In the genomic region with DNA sequence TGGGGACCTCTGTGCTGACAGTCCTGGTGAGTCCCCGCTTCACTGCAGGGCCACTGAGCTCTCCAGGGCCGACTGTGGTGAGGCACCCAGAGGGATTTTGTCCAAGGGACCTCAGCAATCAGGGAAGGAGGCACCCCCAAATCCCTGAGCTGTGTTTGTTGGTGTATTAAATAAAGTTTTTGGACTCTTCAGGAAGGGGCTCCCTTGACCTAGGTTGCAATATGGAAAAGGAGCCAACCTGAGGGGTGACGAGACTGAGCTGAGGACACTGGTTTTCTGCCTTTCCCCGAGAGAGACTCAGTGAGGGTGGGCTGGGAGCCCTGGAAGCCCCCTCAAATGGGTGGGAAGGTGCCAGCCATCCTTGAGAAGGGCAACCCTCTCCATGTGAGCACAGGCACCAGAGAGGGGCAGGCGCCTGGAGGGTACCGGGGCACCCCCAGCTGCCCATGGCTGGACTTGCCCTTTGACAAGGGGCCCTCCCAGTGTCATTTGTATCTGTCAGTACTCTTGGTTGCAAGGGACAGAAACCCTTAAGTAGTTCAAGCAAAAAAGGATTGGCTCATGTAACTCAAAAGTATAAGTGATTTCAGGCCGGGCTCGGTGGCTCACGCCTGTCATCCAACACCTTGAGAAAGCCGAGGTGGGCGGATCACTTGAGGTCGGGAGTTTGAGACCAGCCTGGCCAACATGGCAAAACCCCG, we compare ENCODE assay signal across 20 cellular contexts.
DNase-seq lines count a peak whose midpoint lies in the region; ATAC-seq, FAIRE-seq and TF ChIP-seq lines count a peak whose summit lies in the region.
"Had no signal": no experiment of that assay in that cellular context is flagged by ENCODE, and none has a peak within 500 bp of the region (broad histone marks: within the 10 kb centered on the region; RNA-seq: fewer than 3 reads in every experiment).

No MANE protein-coding gene starts in this region.

- H3K23ac ChIP-seq in H1 (ENCODE audit: insufficient read length): no peak overlapping the region

- POLR2A ChIA-PET in GM12878 (lab: Charles Lee): no interaction called here
- POLR2A ChIA-PET in H1 (lab: Charles Lee; ENCODE audit: partially characterized antibody): interaction anchor here (0.9 to 1.1 kb wide), 2 partner anchors 12 to 24 kb away, joined by 3 read pairs; no protein-coding TSS in a partner anchor

- no peaks in the 10 kb centered on the region for H3K9me3 ChIP-seq in GM12878 (replicated peaks; ENCODE audit: control insufficient read depth, insufficient read depth, low read length)
- no peaks in the 10 kb centered on the region for H3K9me3 ChIP-seq in H1 (ENCODE audit: insufficient read depth in 2 of 2, low read depth in 1 of 2, low read length in 1 of 2)
- H3K9me3 ChIP-seq in osteoblast (ENCODE audit: low read depth, low read length): no peaks in the 10 kb centered on the region
- H3K9me3 ChIP-seq in thyroid gland: no peaks in the 10 kb centered on the region
- H3K9me3 ChIP-seq: BE2C; BLaER1 treated with 17β-estradiol and CSF1 and Interleukin-3, amounts not matched to agents 10 nM and 100 nM; Caco-2 had no signal

- no peaks in the 10 kb centered on the region for H3K79me1 ChIP-seq in H1 (ENCODE audit: low read depth, low read length)

- no peak overlapping the region for H2BK15ac ChIP-seq in H1 (ENCODE audit: low read length)

- H3K9ac ChIP-seq in GM12878 (ENCODE audit: control insufficient read depth, insufficient read depth, low read length) (no peak overlapping the region), H1 (replicated peaks in 1 of 4; ENCODE audit: extremely low read depth in 1 of 4, low read depth in 3 of 4, low read length in 3 of 4) (no peak overlapping the region)
- H3K9ac ChIP-seq: BLaER1 treated with 17β-estradiol and CSF1 and Interleukin-3, amounts not matched to agents 10 nM and 100 nM had no signal

- H3K36me3 ChIP-seq in GM12878 (ENCODE audit: control insufficient read depth in 2 of 2, insufficient read depth in 2 of 2, low read length in 1 of 2): no peaks in the 10 kb centered on the region
- no peaks in the 10 kb centered on the region for H3K36me3 ChIP-seq in H1 (ENCODE audit: control insufficient read depth in 2 of 4, insufficient read depth in 4 of 4, low read length in 3 of 4)
- no peaks in the 10 kb centered on the region for H3K36me3 ChIP-seq in osteoblast (ENCODE audit: insufficient read depth, low read length)
- no peaks in the 10 kb centered on the region for H3K36me3 ChIP-seq in thyroid gland
- H3K36me3 ChIP-seq: BE2C; BLaER1 treated with 17β-estradiol and CSF1 and Interleukin-3, amounts not matched to agents 10 nM and 100 nM had no signal

- BruUV-seq in GM12878 (replicated peaks; lab: Mats Ljungman, UMichigan): no TSS peak

- DNase-seq in GM12878 (ENCODE audit: low read depth, low spot score) (no peak), H1 (ENCODE audit: low read depth in 1 of 2, low spot score in 2 of 2) (no peak), osteoblast (ENCODE audit: insufficient read length, low spot score, missing footprints) (peak; percentile 56), thyroid gland (no peak), NCI-H526 (lab: John Stamatoyannopoulos, UW) (no peak)
- DNase-seq: 8988T; BE2C; CD4-positive, alpha-beta T cell; CD8-positive, alpha-beta T cell; DMS79 treated with DMSO at 0.1 percent for 48 hours; GF-D8 had no signal

- TF ChIP-seq POLR2A in GM12878 (IDR thresholded peaks at IDR 0.05; ENCODE audit: low read depth, low read length): no peak
- TF ChIP-seq POLR2A in H1 (IDR thresholded peaks at IDR 0.05; ENCODE audit: control extremely low read depth in 1 of 2, low read depth in 2 of 2, low read length in 2 of 2): no peak
- TF ChIP-seq POLR2A in thyroid gland (IDR thresholded peaks at IDR 0.05): no peak

- no peak for ATAC-seq in GM12878
- no peak for ATAC-seq in GM19397 (IDR thresholded peaks at IDR 0.05; ENCODE audit: unreplicated experiment)
- ATAC-seq: CD8-positive, alpha-beta T cell had no signal

- H2AK5ac ChIP-seq in H1 (ENCODE audit: low read depth, low read length): no peak overlapping the region

- no peaks in the 10 kb centered on the region; the same call in 1 of the 2 replicates for H3K23me2 ChIP-seq in H1 (ENCODE audit: low read depth, low read length)

- H4K91ac ChIP-seq in H1 (replicated peaks; ENCODE audit: insufficient read length, low read length): peak overlapping the region; percentile 26

- H3K14ac ChIP-seq in H1 (ENCODE audit: insufficient read length): no peak overlapping the region

- intact Hi-C loops in GM12878 (cut with micrococcal nuclease; ENCODE audit: unreplicated experiment) (no loop called here), thyroid gland (cut with DNase I) (no loop called here)

- no peak overlapping the region for H2BK20ac ChIP-seq in H1 (ENCODE audit: low read length)

- H3K4me2 ChIP-seq in GM12878 (ENCODE audit: control insufficient read depth, insufficient read depth) (no peak overlapping the region), H1 (ENCODE audit: insufficient read depth in 1 of 2, low read depth in 2 of 2, low read length in 2 of 2) (no peak overlapping the region), osteoblast (ENCODE audit: insufficient read depth, low read length) (no peak overlapping the region)

- no peak overlapping the region for H3K56ac ChIP-seq in H1 (replicated peaks; ENCODE audit: insufficient read length, low read depth, low read length)

- H3K4ac ChIP-seq in H1 (replicated peaks; ENCODE audit: insufficient read length, low read depth, low read length): no peak overlapping the region

- 53% methylated on average over 13 of the region's 13 CpGs for WGBS in GM12878 (ENCODE audit: insufficient coverage, insufficient replicate concordance, low lambda C conversion rate, missing lambda C conversion rate)
- 92% methylated on average over 13 of the region's 13 CpGs; no CpG with 5 or more reads in 1 of the 2 experiments for WGBS in H1 (ENCODE audit: extremely low coverage in 1 of 2, insufficient coverage in 1 of 2, insufficient read length in 1 of 2, insufficient replicate concordance in 2 of 2, low coverage in 1 of 2, low lambda C conversion rate in 2 of 2, missing lambda C conversion rate in 1 of 2), 2 experiments
- WGBS in thyroid gland, 2 donors: 77 to 81% methylated on average over 12 to 13 of the region's 13 CpGs

- TF ChIP-seq EP300 in GM12878 (IDR thresholded peaks at IDR 0.05; ENCODE audit: borderline replicate concordance in 1 of 2, control insufficient read depth in 1 of 2, low read depth in 2 of 2, low read length in 2 of 2) (no peak), H1 (IDR thresholded peaks at IDR 0.05; ENCODE audit: borderline replicate concordance in 1 of 2, low read depth in 2 of 2, low read length in 2 of 2) (no peak)

- H3K4me1 ChIP-seq in GM12878 (ENCODE audit: control insufficient read depth, insufficient read depth, low read length): peaks cover 31% of the 10 kb centered on the region
- H3K4me1 ChIP-seq in H1 (replicated peaks in 1 of 4; ENCODE audit: control insufficient read depth in 3 of 4, insufficient read depth in 4 of 4, low read length in 3 of 4): peaks cover 10 to 14% (median 12%) of the 10 kb centered on the region in 4 experiments
- H3K4me1 ChIP-seq in osteoblast (ENCODE audit: insufficient read depth, low read length): no peaks in the 10 kb centered on the region
- H3K4me1 ChIP-seq in thyroid gland: peaks cover 0 to 6% of the 10 kb centered on the region in 2 donors
- H3K4me1 ChIP-seq: BE2C, Caco-2 had no signal

- H2AFZ ChIP-seq in GM12878 (ENCODE audit: control insufficient read depth, low read depth, low read length): no peak overlapping the region
- no peak overlapping the region for H2AFZ ChIP-seq in H1 (ENCODE audit: low read length)
- H2AFZ ChIP-seq in osteoblast (ENCODE audit: low read length): no peak overlapping the region

- H3K27ac ChIP-seq in GM12878 (ENCODE audit: control insufficient read depth, insufficient read depth) (no peak overlapping the region), H1 (ENCODE audit: low read depth, low read length) (no peak overlapping the region), osteoblast (ENCODE audit: low read depth, low read length) (no peak overlapping the region), thyroid gland (no peak overlapping the region)
- H3K27ac ChIP-seq: BLaER1 treated with 17β-estradiol and CSF1 and Interleukin-3, amounts not matched to agents 10 nM and 100 nM; C4-2B had no signal

- no peak overlapping the region for H4K5ac ChIP-seq in H1 (ENCODE audit: insufficient read length, low read depth, low read length)

- RAD21 ChIA-PET in GM12878 (lab: Charles Lee; ENCODE audit: unreplicated experiment): interaction anchor here (0.9 to 1.1 kb wide), 2 partner anchors 25 to 52 kb away, joined by 3 to 4 read pairs; no protein-coding TSS in a partner anchor

- H2BK5ac ChIP-seq in H1 (ENCODE audit: low read depth, low read length): no peak overlapping the region

- SMC1A ChIA-PET in GM12878 (lab: Charles Lee; ENCODE audit: uncharacterized antibody, unreplicated experiment): interaction anchor here (1.1 to 2.7 kb wide), 3 partner anchors 11 to 61 kb away, joined by 3 to 10 read pairs (median 3); no protein-coding TSS in a partner anchor

- no peak for FAIRE-seq in GM12878 (lab: Jason Lieb, UNC)
- FAIRE-seq in H1 (lab: Jason Lieb, UNC): no peak
- FAIRE-seq: A204.1, D721Med, G401.6, GM12892, GM18507 had no signal

- H4K20me1 ChIP-seq in GM12878 (ENCODE audit: control insufficient read depth, insufficient read depth) (no peaks in the 10 kb centered on the region), H1 (replicated peaks in 1 of 2; ENCODE audit: control insufficient read depth in 1 of 2, insufficient read depth in 2 of 2, low read length in 2 of 2) (no peaks in the 10 kb centered on the region), osteoblast (ENCODE audit: insufficient read depth, low read length) (no peaks in the 10 kb centered on the region)
- H4K20me1 ChIP-seq: BLaER1 treated with 17β-estradiol and CSF1 and Interleukin-3, amounts not matched to agents 10 nM and 100 nM had no signal

- no peak overlapping the region for H3K4me3 ChIP-seq in GM12878
- H3K4me3 ChIP-seq in H1 (ENCODE audit: extremely low read depth in 1 of 4, insufficient read depth in 2 of 4, low read depth in 3 of 4, low read length in 4 of 4): no peak overlapping the region
- H3K4me3 ChIP-seq in osteoblast (ENCODE audit: insufficient read depth, low read length): no peak overlapping the region
- H3K4me3 ChIP-seq in thyroid gland (replicated peaks in 1 of 3): no peak overlapping the region
- H3K4me3 ChIP-seq: BLaER1 treated with 17β-estradiol and CSF1 and Interleukin-3, amounts not matched to agents 10 nM and 100 nM had no signal

- H4K8ac ChIP-seq in H1 (ENCODE audit: extremely low read depth, insufficient read depth, low read length): no peak overlapping the region

- H2BK120ac ChIP-seq in H1 (replicated peaks; ENCODE audit: low read depth, low read length): no peak overlapping the region

- H3K27me3 ChIP-seq in GM12878 (replicated peaks in 1 of 2; ENCODE audit: control insufficient read depth in 2 of 2, insufficient read depth in 2 of 2, low read length in 1 of 2) (no peaks in the 10 kb centered on the region), H1 (replicated peaks in 1 of 4; ENCODE audit: control insufficient read depth in 3 of 4, extremely low read depth in 1 of 4, insufficient read depth in 3 of 4, low read length in 3 of 4) (no peaks in the 10 kb centered on the region), osteoblast (ENCODE audit: insufficient read depth, low read length) (no peaks in the 10 kb centered on the region), thyroid gland (no peaks in the 10 kb centered on the region)
- H3K27me3 ChIP-seq: BE2C; BLaER1 treated with 17β-estradiol and CSF1 and Interleukin-3, amounts not matched to agents 10 nM and 100 nM had no signal

- CTCF ChIA-PET in GM12878 (lab: Yijun Ruan, JAX) (interaction anchor here (1.2 to 7.5 kb wide), 3 partner anchors 13 to 49 kb away, joined by 3 to 67 read pairs (median 4); no protein-coding TSS in a partner anchor), H1 (lab: Charles Lee; ENCODE audit: partially characterized antibody) (interaction anchor here (0.7 to 6.2 kb wide), 27 partner anchors 8 to 270 kb away, joined by 3 to 50 read pairs (median 4); no protein-coding TSS in a partner anchor)

- in situ Hi-C loops in GM12878 (cut with MboI): no loop called here

- no peak overlapping the region for H2BK12ac ChIP-seq in H1 (ENCODE audit: low read depth, low read length)

- H3K79me2 ChIP-seq in GM12878 (ENCODE audit: control insufficient read depth, insufficient read depth, low read length): no peaks in the 10 kb centered on the region
- H3K79me2 ChIP-seq in H1 (ENCODE audit: control insufficient read depth in 1 of 2, insufficient read depth in 2 of 2, low read length in 2 of 2): no peaks in the 10 kb centered on the region
- no peaks in the 10 kb centered on the region for H3K79me2 ChIP-seq in osteoblast (ENCODE audit: insufficient read depth, low read length)

- TF ChIP-seq RAD21 in GM12878 (IDR thresholded peaks at IDR 0.05; ENCODE audit: insufficient read depth, low read depth, low read length): no peak
- TF ChIP-seq RAD21 in H1 (IDR thresholded peaks at IDR 0.05 in 1 of 2, conservative IDR thresholded peaks at IDR 0.05 in 1 of 2; ENCODE audit: low read depth in 2 of 2, low read length in 2 of 2): no peak

- TF ChIP-seq CTCF in GM12878 (IDR thresholded peaks at IDR 0.05 in 2 of 3, conservative IDR thresholded peaks at IDR 0.05 in 1 of 3; ENCODE audit: control insufficient read depth in 2 of 3, extremely low read depth in 1 of 3, insufficient read depth in 1 of 3, low read depth in 3 of 3, low read length in 3 of 3): no peak
- no peak for TF ChIP-seq CTCF in H1 (IDR thresholded peaks at IDR 0.05; ENCODE audit: control extremely low read depth in 1 of 3, insufficient read depth in 1 of 3, low read depth in 1 of 3, low read length in 3 of 3)
- TF ChIP-seq CTCF in osteoblast (IDR thresholded peaks at IDR 0.05; ENCODE audit: extremely low read depth, low read depth, low read length): no peak
- TF ChIP-seq CTCF in thyroid gland (IDR thresholded peaks at IDR 0.05): no peak

- no peak overlapping the region for H3K18ac ChIP-seq in H1 (ENCODE audit: extremely low read depth, low read length)
